In genomic region chr10:36256166-36256565, GRCh38 we compare ENCODE assay signal across 23 cellular contexts.
A peak's percentile ranks its signal among the peaks of the same experiment; 100 is the strongest.
DNase-seq lines count a peak whose midpoint lies in the region; ATAC-seq and TF ChIP-seq lines count a peak whose summit lies in the region.
"Had no signal": no experiment of that assay in that cellular context is flagged by ENCODE, and none has a peak within 500 bp of the region (broad histone marks: within the 10 kb centered on the region; RNA-seq: fewer than 3 reads in every experiment).

No MANE protein-coding gene starts in this region.

- H3K27ac Mint-ChIP-seq in CD14-positive monocyte, result no peak overlapping the region
- H3K27ac Mint-ChIP-seq: activated naive CD8-positive, alpha-beta T cell treated with anti-CD3 and anti-CD28 coated beads, Interleukin-2, amount 10 ng/mL, durations not matched to agents 7 days and 5 days; activated T-helper 1 cell treated with anti-CD3 and anti-CD28 coated beads, Interleukin-12 subunit alpha, Interleukin-12 subunit beta, Interleukin-2, Interleukin-4 antibody, amounts not matched to agents 30 ng/mL and 10 ng/mL and 1 ng/mL, durations not matched to agents 14 hours and 24 hours and 36 hours; effector memory CD8-positive, alpha-beta T cell; T-helper 2 cell treated with Interferon-gamma antibody and Interleukin-4, amounts not matched to agents 5 μg/mL and 100 μg/mL, for 36 hours had no signal

- TF ChIP-seq CTCF in RWPE2 (IDR thresholded peaks at IDR 0.05; ENCODE audit: poor library complexity, severe bottlenecking) (no peak), ascending aorta (IDR thresholded peaks at IDR 0.05) (no peak), CD14-positive monocyte (IDR thresholded peaks at IDR 0.05) (no peak)

- H3K27me3 ChIP-seq in GM23248 (replicated peaks; ENCODE audit: insufficient read depth), result no peaks in the 10 kb centered on the region
- H3K27me3 ChIP-seq in RWPE2 (ENCODE audit: insufficient read depth, poor library complexity, severe bottlenecking), result no peaks in the 10 kb centered on the region
- no peaks in the 10 kb centered on the region for H3K27me3 ChIP-seq in ascending aorta

- no peaks in the 10 kb centered on the region for H3K27me3 Mint-ChIP-seq in CD14-positive monocyte (ENCODE audit: low read depth in 3 of 3)
- H3K27me3 Mint-ChIP-seq: activated naive CD8-positive, alpha-beta T cell treated with anti-CD3 and anti-CD28 coated beads, Interleukin-2, amount 10 ng/mL, durations not matched to agents 7 days and 5 days; effector memory CD8-positive, alpha-beta T cell had no signal

- H3K9me3 ChIP-seq in GM23248 (ENCODE audit: low read depth) (no peaks in the 10 kb centered on the region), RWPE2 (ENCODE audit: severe bottlenecking) (no peaks in the 10 kb centered on the region), ascending aorta (no peaks in the 10 kb centered on the region)

- no peak for ATAC-seq in RWPE2 (ENCODE audit: low read depth)
- ATAC-seq: effector memory CD8-positive, alpha-beta T cell; left lobe of liver; Right ventricle myocardium inferior had no signal

- H2AFZ ChIP-seq in GM23248, result no peak overlapping the region

- 57 to 70% methylated on average over 2 of the region's 2 CpGs for WGBS in GM23248 (ENCODE audit: low coverage in 1 of 2, low lambda C conversion rate in 2 of 2, missing lambda C conversion rate in 2 of 2), 2 experiments

- H3K9me2 ChIP-seq in GM23248 (ENCODE audit: insufficient read depth), result no peaks in the 10 kb centered on the region

- no peak overlapping the region for H3K4me2 ChIP-seq in GM23248 (ENCODE audit: unreplicated experiment)

- no peak overlapping the region for H3K4me3 Mint-ChIP-seq in CD14-positive monocyte
- H3K4me3 Mint-ChIP-seq: activated naive CD8-positive, alpha-beta T cell treated with anti-CD3 and anti-CD28 coated beads, Interleukin-2, amount 10 ng/mL, durations not matched to agents 7 days and 5 days; activated T-helper 1 cell treated with anti-CD3 and anti-CD28 coated beads, Interleukin-12 subunit alpha, Interleukin-12 subunit beta, Interleukin-2, Interleukin-4 antibody, amounts not matched to agents 30 ng/mL and 10 ng/mL and 1 ng/mL, durations not matched to agents 14 hours and 24 hours and 36 hours; effector memory CD8-positive, alpha-beta T cell; T-helper 2 cell treated with Interferon-gamma antibody and Interleukin-4, amounts not matched to agents 5 μg/mL and 100 μg/mL, for 36 hours had no signal

- in situ Hi-C loops in GM23248 (cut with MboI), result no loop called here

- DNase-seq in GM23248 (peak; percentile 32), RWPE2 (ENCODE audit: low spot score) (no peak), fibroblast of gingiva (ENCODE audit: low read depth) (peak; percentile 89), skeletal muscle cell (ENCODE audit: low read depth) (peak; percentile 93), ascending aorta (ENCODE audit: low spot score in 2 of 2) (no peak), CD14-positive monocyte (ENCODE audit: low spot score) (no peak), SW 1271 (lab: John Stamatoyannopoulos, UW) (no peak)
- DNase-seq: activated CD8-positive, alpha-beta memory T cell treated with anti-CD3 and anti-CD28 coated beads for 24 hours; activated naive CD8-positive, alpha-beta T cell treated with anti-CD3 and anti-CD28 coated beads, Interleukin-2, amount 10 ng/mL, durations not matched to agents 7 days and 5 days; C1 segment of cervical spinal cord; caudate nucleus; DMS53; effector memory CD8-positive, alpha-beta T cell; H7; NCI-H1048; NCI-H2227 treated with DMSO at 0.1 percent for 48 hours; stimulated activated CD4-positive, alpha-beta T cell treated with anti-CD3 and anti-CD28 coated beads, Interleukin-4, amount 100 ng/mL, for 4 hours had no signal

- no peaks in the 10 kb centered on the region for H3K4me1 Mint-ChIP-seq in CD14-positive monocyte
- H3K4me1 Mint-ChIP-seq: activated naive CD8-positive, alpha-beta T cell treated with anti-CD3 and anti-CD28 coated beads, Interleukin-2, amount 10 ng/mL, durations not matched to agents 7 days and 5 days had no signal

- no peaks in the 10 kb centered on the region for H3K36me3 ChIP-seq in GM23248 (ENCODE audit: low read depth)
- no peaks in the 10 kb centered on the region for H3K36me3 ChIP-seq in RWPE2 (ENCODE audit: low read depth)
- H3K36me3 ChIP-seq in ascending aorta, result no peaks in the 10 kb centered on the region

- H3F3A ChIP-seq in GM23248 (ENCODE audit: insufficient read depth), result peaks cover 16% of the 10 kb centered on the region; the same call in 1 of the 2 replicates

- H3K36me3 Mint-ChIP-seq in CD14-positive monocyte, result no peaks in the 10 kb centered on the region
- H3K36me3 Mint-ChIP-seq: activated naive CD8-positive, alpha-beta T cell treated with anti-CD3 and anti-CD28 coated beads, Interleukin-2, amount 10 ng/mL, durations not matched to agents 7 days and 5 days had no signal

- no peaks in the 10 kb centered on the region for H4K20me1 ChIP-seq in GM23248 (ENCODE audit: insufficient read depth)

- intact Hi-C loops in ascending aorta (cut with DNase I) (loop anchor here (10.0 kb wide), 1 partner anchor 621 kb away; no protein-coding TSS in a partner anchor), CD14-positive monocyte (cut with micrococcal nuclease) (no loop called here)

- H3K27ac ChIP-seq in GM23248, result no peak overlapping the region
- H3K27ac ChIP-seq in RWPE2 (ENCODE audit: poor library complexity, severe bottlenecking), result peak overlapping the region; percentile 56
- no peak overlapping the region for H3K27ac ChIP-seq in ascending aorta
- H3K27ac ChIP-seq: HL-60, skin epidermis had no signal

- H3K9me3 Mint-ChIP-seq in CD14-positive monocyte, result peaks cover 0 to 5% (median 3%) of the 10 kb centered on the region in 7 donors

- H3K9ac ChIP-seq in GM23248, result no peak overlapping the region

- peaks cover 23% of the 10 kb centered on the region for H3K4me1 ChIP-seq in GM23248 (ENCODE audit: insufficient read depth)
- peaks cover 26% of the 10 kb centered on the region for H3K4me1 ChIP-seq in RWPE2 (ENCODE audit: insufficient read depth, poor library complexity, severe bottlenecking)
- peaks cover 3 to 7% of the 10 kb centered on the region in 2 donors for H3K4me1 ChIP-seq in ascending aorta

- H3K79me2 ChIP-seq in GM23248 (ENCODE audit: insufficient read depth), result no peaks in the 10 kb centered on the region

- H3K4me3 ChIP-seq in GM23248, result no peak overlapping the region
- no peak overlapping the region for H3K4me3 ChIP-seq in RWPE2 (ENCODE audit: severe bottlenecking)
- no peak overlapping the region for H3K4me3 ChIP-seq in skeletal muscle cell (ENCODE audit: low read depth, low read length)
- no peak overlapping the region for H3K4me3 ChIP-seq in ascending aorta
- H3K4me3 ChIP-seq: skin epidermis had no signal

Comparison
In these comparisons a context has a peak if more than half of its experiments do, and no peak if none do; other contexts are left out.
1. DNase-seq: peak in GM23248 (single experiment), fibroblast of gingiva (single experiment) and skeletal muscle cell (single experiment); none in RWPE2 (single experiment), ascending aorta (0 of 2), CD14-positive monocyte (single experiment) and SW 1271 (0 of 2).